8 cellular contexts compared by ENCODE assay signal in genomic region chr1:39394598-39394997, GRCh38.
A peak's percentile ranks its signal among the peaks of the same experiment; 100 is the strongest.
DNase-seq lines count a peak whose midpoint lies in the region; ATAC-seq and TF ChIP-seq lines count a peak whose summit lies in the region.

No MANE protein-coding gene starts in this region.

- peak; percentile 48 to 54 for ATAC-seq in activated T-cell treated with anti-CD3 and anti-CD28 coated beads, Interleukin-2, amount 50 U/mL, for 72 hours (replicated peaks in 1 of 2)
- ATAC-seq in GM18520 (IDR thresholded peaks at IDR 0.05; ENCODE audit: unreplicated experiment), result no peak

- peak overlapping the region; percentile 20 for H3K27ac Mint-ChIP-seq in activated T-cell treated with anti-CD3 and anti-CD28 coated beads, Interleukin-2, amount 50 U/mL, for 72 hours

- no peaks in the 10 kb centered on the region for H3K9me3 ChIP-seq in tibial artery

- DNase-seq in activated T-cell treated with anti-CD3 and anti-CD28 coated beads, Interleukin-2, amount 50 U/mL, for 72 hours, result peak; percentile 8 to 11
- DNase-seq in activated T-cell treated with anti-CD3 and anti-CD28 coated beads, Interleukin-2, amount 50 U/mL, for 48 hours, result no peak
- peak; percentile 92 for DNase-seq in kidney tubule cell (ENCODE audit: low spot score)
- DNase-seq in tibial artery, result no peak
- DNase-seq in HK-2 (ENCODE audit: unreplicated experiment), result no peak
- no peak for DNase-seq in NCI-H1417 treated with DMSO at 0.1 percent for 48 hours (lab: John Stamatoyannopoulos, UW)

- no peak for TF ChIP-seq CTCF in VCaP (conservative IDR thresholded peaks at IDR 0.05)
- no peak for TF ChIP-seq CTCF in tibial artery (IDR thresholded peaks at IDR 0.05)

- H3K27me3 ChIP-seq in tibial artery, result no peaks in the 10 kb centered on the region

- H3K4me1 ChIP-seq in tibial artery, result peaks cover 5 to 99% (median 74%) of the 10 kb centered on the region in 4 donors

- H3K4me3 ChIP-seq in tibial artery, result no peak overlapping the region

- no peaks in the 10 kb centered on the region for H3K27me3 Mint-ChIP-seq in activated T-cell treated with anti-CD3 and anti-CD28 coated beads, Interleukin-2, amount 50 U/mL, for 72 hours (ENCODE audit: low read depth)

- no peaks in the 10 kb centered on the region for H3K9me3 Mint-ChIP-seq in activated T-cell treated with anti-CD3 and anti-CD28 coated beads, Interleukin-2, amount 50 U/mL, for 72 hours

- H3K4me3 Mint-ChIP-seq in activated T-cell treated with anti-CD3 and anti-CD28 coated beads, Interleukin-2, amount 50 U/mL, for 72 hours, result peak overlapping the region in 1 of 2 donors; percentile 56

- H3K36me3 Mint-ChIP-seq in activated T-cell treated with anti-CD3 and anti-CD28 coated beads, Interleukin-2, amount 50 U/mL, for 72 hours (ENCODE audit: insufficient read depth in 2 of 2), result peaks cover 7 to 12% of the 10 kb centered on the region in 2 donors

- intact Hi-C loops in tibial artery (cut with DNase I; ENCODE audit: low total_unique reads), result no loop called here

- H3K27ac ChIP-seq in VCaP (peak overlapping the region; percentile 67), tibial artery (peak overlapping the region; percentile 41 to 66)

- peaks cover 80% of the 10 kb centered on the region for H3K4me1 Mint-ChIP-seq in activated T-cell treated with anti-CD3 and anti-CD28 coated beads, Interleukin-2, amount 50 U/mL, for 72 hours (ENCODE audit: low read depth)

- H3K36me3 ChIP-seq in tibial artery, result no peaks in the 10 kb centered on the region

Comparison
In these comparisons a context has a peak if more than half of its experiments do, and no peak if none do; other contexts are left out.
1. DNase-seq: peak in activated T-cell treated with anti-CD3 and anti-CD28 coated beads, Interleukin-2, amount 50 U/mL, for 72 hours (2 of 2) and kidney tubule cell (single experiment); none in activated T-cell treated with anti-CD3 and anti-CD28 coated beads, Interleukin-2, amount 50 U/mL, for 48 hours (0 of 2), tibial artery (0 of 2), HK-2 (single experiment) and NCI-H1417 treated with DMSO at 0.1 percent for 48 hours (single experiment).